9 cellular contexts compared by ENCODE assay signal in genomic region chr11:118622376-118623290, GRCh38. TPM values are rescaled to one million over a fixed set of nuclear protein-coding genes. Genes with fewer than 3 reads are reported as not detected.
DNase-seq lines count a peak whose midpoint lies in the region; ATAC-seq and TF ChIP-seq lines count a peak whose summit lies in the region.
"Had no signal": no experiment of that assay in that cellular context is flagged by ENCODE, and none has a peak within 500 bp of the region (broad histone marks: within the 10 kb centered on the region; RNA-seq: fewer than 3 reads in every experiment).

No MANE protein-coding gene starts in this region.

- intact Hi-C loops in naive thymus-derived CD4-positive, alpha-beta T cell (cut with micrococcal nuclease), result no loop called here

- DNase-seq in GM04503 (ENCODE audit: low read depth), result peak; percentile 71
- peak; percentile 87 for DNase-seq in NCI-H82 treated with DMSO at 0.1 percent for 48 hours (lab: John Stamatoyannopoulos, UW; ENCODE audit: unreplicated experiment)
- peak; percentile 95 for DNase-seq in epithelial cell of esophagus (ENCODE audit: low read depth)
- DNase-seq in nephron progenitor cell, result peak; percentile 32
- DNase-seq in naive thymus-derived CD4-positive, alpha-beta T cell, result no peak
- no peak for DNase-seq in activated gamma-delta T cell treated with Interleukin-2 at 50 U/mL for 16 hours
- DNase-seq in T-helper 1 cell, result no peak
- no peak for DNase-seq in T-helper 9 cell

- POLR2A ChIA-PET in naive thymus-derived CD4-positive, alpha-beta T cell (lab: Charles Lee), result interaction anchor here (2.1 kb wide), 1 partner anchor 14 kb away, joined by 6 read pairs; no protein-coding TSS in a partner anchor

- H3K36me3 Mint-ChIP-seq in nephron progenitor cell (ENCODE audit: low read depth), result peaks cover 5% of the 10 kb centered on the region
- H3K36me3 Mint-ChIP-seq in naive thymus-derived CD4-positive, alpha-beta T cell, result peaks cover 0 to 10% (median 0%) of the 10 kb centered on the region in 5 donors

- H3K27ac ChIP-seq in naive thymus-derived CD4-positive, alpha-beta T cell (ENCODE audit: low read depth, low read length), result no peak overlapping the region
- H3K27ac ChIP-seq: KMS-11 had no signal

- peaks cover 0 to 4% of the 10 kb centered on the region in 2 donors for H3K4me1 ChIP-seq in naive thymus-derived CD4-positive, alpha-beta T cell (ENCODE audit: control insufficient read depth in 2 of 2, insufficient read depth in 2 of 2, low read length in 2 of 2)

- H3K27me3 Mint-ChIP-seq in nephron progenitor cell (ENCODE audit: low read depth, poor library complexity), result no peaks in the 10 kb centered on the region
- H3K27me3 Mint-ChIP-seq in naive thymus-derived CD4-positive, alpha-beta T cell, result peaks cover 7 to 25% (median 12%) of the 10 kb centered on the region in 5 donors

- ATAC-seq in naive thymus-derived CD4-positive, alpha-beta T cell, result no peak

- CTCF ChIA-PET in naive thymus-derived CD4-positive, alpha-beta T cell (lab: Charles Lee), result interaction anchor here (0.6 kb wide), 1 partner anchor 134 kb away, joined by 3 read pairs; no protein-coding TSS in a partner anchor

- H3K27ac Mint-ChIP-seq in nephron progenitor cell, result no peak overlapping the region
- no peak overlapping the region for H3K27ac Mint-ChIP-seq in naive thymus-derived CD4-positive, alpha-beta T cell

- H3K36me3 ChIP-seq in naive thymus-derived CD4-positive, alpha-beta T cell (ENCODE audit: control insufficient read depth in 2 of 3, insufficient read depth in 3 of 3, low read length in 3 of 3), result no peaks in the 10 kb centered on the region

- H3K4me1 Mint-ChIP-seq in nephron progenitor cell, result peaks cover 59% of the 10 kb centered on the region
- H3K4me1 Mint-ChIP-seq in naive thymus-derived CD4-positive, alpha-beta T cell, result peaks cover 7 to 20% (median 13%) of the 10 kb centered on the region in 7 donors

- H3K27me3 ChIP-seq in naive thymus-derived CD4-positive, alpha-beta T cell (ENCODE audit: control insufficient read depth in 2 of 2, insufficient read depth in 2 of 2, low read length in 2 of 2), result no peaks in the 10 kb centered on the region

- TF ChIP-seq CTCF in epithelial cell of esophagus (IDR thresholded peaks at IDR 0.05; ENCODE audit: insufficient read depth, low read depth, low read length, missing control alignments), result no peak
- no peak for TF ChIP-seq CTCF in nephron progenitor cell (IDR thresholded peaks at IDR 0.05)

- H3K9me3 ChIP-seq in naive thymus-derived CD4-positive, alpha-beta T cell (ENCODE audit: control insufficient read depth in 2 of 3, low read length in 3 of 3), result no peaks in the 10 kb centered on the region

- peak overlapping the region; percentile 91 for H3K4me3 Mint-ChIP-seq in nephron progenitor cell
- H3K4me3 Mint-ChIP-seq in naive thymus-derived CD4-positive, alpha-beta T cell, result no peak overlapping the region

- H3K4me3 ChIP-seq in epithelial cell of esophagus (ENCODE audit: low read length), result peak overlapping the region; percentile 72
- H3K4me3 ChIP-seq in naive thymus-derived CD4-positive, alpha-beta T cell (ENCODE audit: low read length), result no peak overlapping the region

- no peaks in the 10 kb centered on the region for H3K9me3 Mint-ChIP-seq in nephron progenitor cell
- H3K9me3 Mint-ChIP-seq in naive thymus-derived CD4-positive, alpha-beta T cell, result no peaks in the 10 kb centered on the region

RNA-seq across cellular contexts. Expression of gene PHLDB1, which starts 15.2 kb away (rescaled TPM):
- total RNA-seq in naive thymus-derived CD4-positive, alpha-beta T cell, result 1 to 10 TPM in 4 of 5 experiments, under 1 TPM in 1; 0.68 to 4.9 (median 3.0) TPM
- under 1 TPM; 0.39 to 0.40 TPM for polyA plus RNA-seq in naive thymus-derived CD4-positive, alpha-beta T cell

RNA-seq across cellular contexts. Expression of gene ARCN1, which starts 50.4 kb away (rescaled TPM):
- total RNA-seq in naive thymus-derived CD4-positive, alpha-beta T cell, result 100 to 1,000 TPM in 3 of 5 experiments, 10 to 100 TPM in 2; 71.2 to 134 (median 115) TPM
- polyA plus RNA-seq in naive thymus-derived CD4-positive, alpha-beta T cell, result 100 to 1,000 TPM; 139 to 170 TPM

RNA-seq across cellular contexts. Expression of gene TREH, which starts 56.8 kb away (rescaled TPM):
- total RNA-seq in naive thymus-derived CD4-positive, alpha-beta T cell, result not detected
- polyA plus RNA-seq in naive thymus-derived CD4-positive, alpha-beta T cell, result not detected

RNA-seq across cellular contexts. Expression of gene IFT46, which starts 56.9 kb away (rescaled TPM):
- 10 to 100 TPM in 3 of 5 experiments, 1 to 10 TPM in 2; 5.4 to 16.6 (median 10.4) TPM for total RNA-seq in naive thymus-derived CD4-positive, alpha-beta T cell
- 1 to 10 TPM; 6.7 to 7.0 TPM for polyA plus RNA-seq in naive thymus-derived CD4-positive, alpha-beta T cell

Comparison
In these comparisons a context has a peak if more than half of its experiments do, and no peak if none do; other contexts are left out.
1. DNase-seq: peak in GM04503 (single experiment), NCI-H82 treated with DMSO at 0.1 percent for 48 hours (single experiment), epithelial cell of esophagus (single experiment) and nephron progenitor cell (single experiment); none in naive thymus-derived CD4-positive, alpha-beta T cell (0 of 9), activated gamma-delta T cell treated with Interleukin-2 at 50 U/mL for 16 hours (single experiment), T-helper 1 cell (0 of 5) and T-helper 9 cell (single experiment).